16 cellular contexts compared by ENCODE assay signal in the genomic region with DNA sequence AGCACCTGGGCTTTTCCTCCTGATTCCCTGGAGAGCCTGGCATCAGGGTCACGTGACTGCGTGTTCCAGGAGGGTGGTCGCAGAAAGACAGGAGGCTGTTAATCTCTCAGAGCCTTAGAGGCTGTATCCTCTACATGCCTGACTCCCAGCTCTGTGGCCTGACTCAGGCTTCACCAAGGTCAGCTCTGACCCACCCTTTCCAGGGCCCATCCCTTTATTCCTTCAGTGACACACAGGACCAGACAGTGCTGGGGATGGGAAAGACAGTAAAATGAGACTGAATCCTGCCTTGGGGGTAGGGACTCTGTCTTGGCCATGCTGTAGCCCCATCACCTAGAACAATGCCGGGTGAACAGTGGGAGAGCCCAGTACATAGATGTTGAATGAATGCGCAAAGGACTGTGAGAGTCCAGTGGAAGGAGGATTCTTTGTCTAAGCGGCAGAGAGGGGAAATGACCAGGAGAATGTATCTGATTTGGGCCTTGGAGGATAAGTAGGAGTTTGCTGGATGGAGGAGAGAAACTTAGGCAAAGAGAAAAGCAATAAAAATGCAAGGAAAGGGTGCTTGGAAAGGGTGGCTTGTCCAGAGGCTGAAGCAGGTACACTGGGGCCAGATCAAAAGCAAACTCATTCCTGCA. TPM values are rescaled to one million over a fixed set of nuclear protein-coding genes. Genes with fewer than 3 reads are reported as not detected.
DNase-seq lines count a peak whose midpoint lies in the region; ATAC-seq, FAIRE-seq and TF ChIP-seq lines count a peak whose summit lies in the region.
"Had no signal": no experiment of that assay in that cellular context is flagged by ENCODE, and none has a peak within 500 bp of the region (broad histone marks: within the 10 kb centered on the region; RNA-seq: fewer than 3 reads in every experiment).

No MANE protein-coding gene starts in this region.

- POLR2A ChIA-PET in CD4-positive, alpha-beta T cell (lab: Charles Lee) = interaction anchor here (0.8 to 5.6 kb wide), 5 partner anchors 8 to 81 kb away, joined by 4 to 23 read pairs (median 5); a partner anchor contains a TSS
- POLR2A ChIA-PET in GM12878 (lab: Charles Lee) = interaction anchor here (0.5 kb wide), 1 partner anchor 257 kb away, joined by 4 read pairs; no protein-coding TSS in a partner anchor

- H3K27me3 Mint-ChIP-seq in CD4-positive, alpha-beta T cell = no peaks in the 10 kb centered on the region
- H3K27me3 Mint-ChIP-seq in GM23338 (ENCODE audit: insufficient read depth, low read depth, poor library complexity) = peaks cover 5% of the 10 kb centered on the region
- H3K27me3 Mint-ChIP-seq: activated CD8-positive, alpha-beta memory T cell treated with anti-CD3 and anti-CD28 coated beads, Interleukin-2, amount 10 ng/mL, durations not matched to agents 7 days and 5 days had no signal

- no peak for TF ChIP-seq RAD21 in GM12878 (IDR thresholded peaks at IDR 0.05; ENCODE audit: insufficient read depth, low read depth, low read length)

- no peak overlapping the region for H3K23ac ChIP-seq in mesenchymal stem cell (ENCODE audit: low read length in 2 of 2)

- H2AFZ ChIP-seq in GM23338 (no peak overlapping the region), GM12878 (ENCODE audit: control insufficient read depth, low read depth, low read length) (no peak overlapping the region), mesenchymal stem cell (ENCODE audit: low read depth, low read length) (no peak overlapping the region)

- H3K18ac ChIP-seq in mesenchymal stem cell (ENCODE audit: low read depth in 1 of 2, low read length in 2 of 2) = no peak overlapping the region

- SMC1A ChIA-PET in GM12878 (lab: Charles Lee; ENCODE audit: uncharacterized antibody, unreplicated experiment) = no interaction called here

- no peak overlapping the region for H4K8ac ChIP-seq in mesenchymal stem cell (ENCODE audit: low read length)

- CTCF ChIA-PET in CD4-positive, alpha-beta T cell (lab: Charles Lee) = no interaction called here
- CTCF ChIA-PET in GM12878 (lab: Yijun Ruan, JAX) = no interaction called here

- peaks cover 42% of the 10 kb centered on the region; the same call in 1 of the 2 replicates for H3F3A ChIP-seq in GM23338 (replicated peaks; ENCODE audit: low read depth)

- H2BK12ac ChIP-seq in mesenchymal stem cell (ENCODE audit: low read length in 2 of 2) = no peak overlapping the region

- no peak overlapping the region for H2BK120ac ChIP-seq in mesenchymal stem cell (ENCODE audit: low read depth, low read length)

- H2BK15ac ChIP-seq in mesenchymal stem cell (ENCODE audit: low read depth, poor library complexity, severe bottlenecking) = no peak overlapping the region

- RAD21 ChIA-PET in GM12878 (lab: Charles Lee; ENCODE audit: unreplicated experiment) = no interaction called here

- no peak overlapping the region for H3K14ac ChIP-seq in mesenchymal stem cell (ENCODE audit: low read length in 2 of 2)

- no peaks in the 10 kb centered on the region for H3K27me3 ChIP-seq in CD4-positive, alpha-beta T cell (ENCODE audit: control insufficient read depth, insufficient read depth, low read length)
- no peaks in the 10 kb centered on the region for H3K27me3 ChIP-seq in GM23338 (ENCODE audit: insufficient read depth)
- no peaks in the 10 kb centered on the region for H3K27me3 ChIP-seq in GM12878 (replicated peaks in 1 of 2; ENCODE audit: control insufficient read depth in 2 of 2, insufficient read depth in 2 of 2, low read length in 1 of 2)
- H3K27me3 ChIP-seq in mesenchymal stem cell (ENCODE audit: control insufficient read depth in 1 of 2, insufficient read depth in 1 of 2, low read length in 2 of 2) = no peaks in the 10 kb centered on the region
- H3K27me3 ChIP-seq in SJCRH30 = no peaks in the 10 kb centered on the region; the same call in 1 of the 2 replicates

- H3K4me1 ChIP-seq in GM23338 (ENCODE audit: insufficient read depth) (peaks cover 8% of the 10 kb centered on the region), GM12878 (ENCODE audit: control insufficient read depth, insufficient read depth, low read length) (peaks cover 7% of the 10 kb centered on the region), mesenchymal stem cell (ENCODE audit: control insufficient read depth, insufficient read depth, low read depth, low read length) (peaks cover 3% of the 10 kb centered on the region), SJCRH30 (no peaks in the 10 kb centered on the region)
- H3K4me1 ChIP-seq: psoas muscle had no signal

- peaks cover 17% of the 10 kb centered on the region for H3K36me3 Mint-ChIP-seq in CD4-positive, alpha-beta T cell (ENCODE audit: low read depth)
- peaks cover 40% of the 10 kb centered on the region for H3K36me3 Mint-ChIP-seq in GM23338 (ENCODE audit: low read depth)
- H3K36me3 Mint-ChIP-seq: activated CD8-positive, alpha-beta memory T cell treated with anti-CD3 and anti-CD28 coated beads, Interleukin-2, amount 10 ng/mL, durations not matched to agents 7 days and 5 days had no signal

- no peak for DNase-seq in CD4-positive, alpha-beta T cell
- no peak for DNase-seq in GM23338 (ENCODE audit: low spot score)
- no peak for DNase-seq in GM12878 (ENCODE audit: low read depth, low spot score)
- DNase-seq in mesenchymal stem cell = peak; percentile 7
- DNase-seq in SJCRH30 = no peak
- DNase-seq: activated CD8-positive, alpha-beta memory T cell treated with anti-CD3 and anti-CD28 coated beads, Interleukin-2, amount 10 ng/mL, durations not matched to agents 7 days and 5 days; NCI-H510A treated with DMSO at 0.1 percent for 48 hours; psoas muscle; stimulated activated CD4-positive, alpha-beta T cell treated with anti-CD3 and anti-CD28 coated beads, Interleukin-12 subunit alpha, Interleukin-12 subunit beta, amount 100 ng/mL, for 4 hours had no signal

- H4K20me1 ChIP-seq in GM23338 (replicated peaks; ENCODE audit: insufficient read depth) = no peaks in the 10 kb centered on the region; the same call in 1 of the 2 replicates
- no peaks in the 10 kb centered on the region for H4K20me1 ChIP-seq in GM12878 (ENCODE audit: control insufficient read depth, insufficient read depth)

- H3K4me3 ChIP-seq in GM23338 = no peak overlapping the region
- no peak overlapping the region for H3K4me3 ChIP-seq in GM12878
- no peak overlapping the region for H3K4me3 ChIP-seq in mesenchymal stem cell (ENCODE audit: insufficient read depth in 1 of 2, low read depth in 1 of 2, low read length in 2 of 2)
- H3K4me3 ChIP-seq in SJCRH30 = no peak overlapping the region
- H3K4me3 ChIP-seq: psoas muscle had no signal

- H3K9ac ChIP-seq in GM12878 (ENCODE audit: control insufficient read depth, insufficient read depth, low read length) = no peak overlapping the region
- H3K9ac ChIP-seq in mesenchymal stem cell (ENCODE audit: low read length) = peak overlapping the region; percentile 9

- no peaks in the 10 kb centered on the region; the same call in 1 of the 2 replicates for H3K36me3 ChIP-seq in GM23338 (ENCODE audit: insufficient read depth)
- peaks cover 0 to 2% of the 10 kb centered on the region in 2 experiments; a peak in 2 of 4 replicates for H3K36me3 ChIP-seq in GM12878 (ENCODE audit: control insufficient read depth in 2 of 2, insufficient read depth in 2 of 2, low read length in 1 of 2)
- peaks cover 74 to 88% of the 10 kb centered on the region in 2 experiments for H3K36me3 ChIP-seq in mesenchymal stem cell (ENCODE audit: control insufficient read depth in 1 of 2, insufficient read depth in 2 of 2, low read depth in 1 of 2, low read length in 2 of 2)
- no peaks in the 10 kb centered on the region for H3K36me3 ChIP-seq in SJCRH30

- no peaks in the 10 kb centered on the region for H3K9me3 Mint-ChIP-seq in CD4-positive, alpha-beta T cell
- no peaks in the 10 kb centered on the region; the same call in 1 of the 3 replicates for H3K9me3 Mint-ChIP-seq in GM23338

- no peak for FAIRE-seq in GM12878 (lab: Jason Lieb, UNC)
- FAIRE-seq: keratinocyte had no signal

- no peak for ATAC-seq in CD4-positive, alpha-beta T cell (ENCODE audit: poor library complexity)
- ATAC-seq in GM23338 (no peak), GM12878 (no peak), HG02870 (IDR thresholded peaks at IDR 0.05; ENCODE audit: unreplicated experiment) (no peak), HG03280 (IDR thresholded peaks at IDR 0.05; ENCODE audit: unreplicated experiment) (no peak), HG02571 (IDR thresholded peaks at IDR 0.05; ENCODE audit: unreplicated experiment) (no peak)
- ATAC-seq: activated CD8-positive, alpha-beta memory T cell treated with anti-CD3 and anti-CD28 coated beads, Interleukin-2, amount 10 ng/mL, durations not matched to agents 7 days and 5 days; HCT116; psoas muscle had no signal

- intact Hi-C loops in CD4-positive, alpha-beta T cell (cut with DNase I, micrococcal nuclease) = loop anchor here in 1 of 2 experiments (5.0 to 10.0 kb wide), 3 partner anchors 71 to 366 kb away; no protein-coding TSS in a partner anchor
- intact Hi-C loops in GM12878 (cut with micrococcal nuclease; ENCODE audit: unreplicated experiment) = loop anchor here (10.0 kb wide), 2 partner anchors 288 to 368 kb away; no protein-coding TSS in a partner anchor

- H3K9me2 ChIP-seq in GM23338 (ENCODE audit: insufficient read depth) = no peaks in the 10 kb centered on the region

- no peak overlapping the region for H4K91ac ChIP-seq in mesenchymal stem cell (ENCODE audit: low read length)

- TF ChIP-seq EP300 in GM12878 (IDR thresholded peaks at IDR 0.05; ENCODE audit: borderline replicate concordance in 1 of 2, control insufficient read depth in 1 of 2, low read depth in 2 of 2, low read length in 2 of 2) = no peak

- in situ Hi-C loops in GM12878 (cut with MboI) = no loop called here

- peak overlapping the region; percentile 69 for H3K27ac Mint-ChIP-seq in CD4-positive, alpha-beta T cell
- peak overlapping the region; percentile 49 for H3K27ac Mint-ChIP-seq in GM23338
- H3K27ac Mint-ChIP-seq: activated CD8-positive, alpha-beta memory T cell treated with anti-CD3 and anti-CD28 coated beads, Interleukin-2, amount 10 ng/mL, durations not matched to agents 7 days and 5 days had no signal

- H3K4me3 Mint-ChIP-seq in CD4-positive, alpha-beta T cell = no peak overlapping the region
- no peak overlapping the region; the same call in 2 of the 3 replicates for H3K4me3 Mint-ChIP-seq in GM23338
- H3K4me3 Mint-ChIP-seq: activated CD8-positive, alpha-beta memory T cell treated with anti-CD3 and anti-CD28 coated beads, Interleukin-2, amount 10 ng/mL, durations not matched to agents 7 days and 5 days had no signal

- no peaks in the 10 kb centered on the region for H3K79me1 ChIP-seq in mesenchymal stem cell (replicated peaks; ENCODE audit: low read length, poor library complexity, severe bottlenecking)

- H3K4me1 Mint-ChIP-seq in CD4-positive, alpha-beta T cell (ENCODE audit: low read depth) = peaks cover 45% of the 10 kb centered on the region
- H3K4me1 Mint-ChIP-seq in GM23338 = peaks cover 14% of the 10 kb centered on the region

- H3K79me2 ChIP-seq in GM23338 (replicated peaks; ENCODE audit: insufficient read depth) (no peaks in the 10 kb centered on the region), GM12878 (ENCODE audit: control insufficient read depth, insufficient read depth, low read length) (no peaks in the 10 kb centered on the region)

- H3K4ac ChIP-seq in mesenchymal stem cell (ENCODE audit: low read depth in 1 of 2, low read length in 2 of 2) = no peak overlapping the region

- H2AK5ac ChIP-seq in mesenchymal stem cell (ENCODE audit: low read length, severe bottlenecking) = no peak overlapping the region

- 81% methylated on average over 6 of the region's 6 CpGs for WGBS in GM12878 (ENCODE audit: insufficient coverage, insufficient replicate concordance, low lambda C conversion rate, missing lambda C conversion rate)
- WGBS in mesenchymal stem cell = 95% methylated on average over 6 of the region's 6 CpGs

- no TSS peak for BruUV-seq in GM12878 (replicated peaks; lab: Mats Ljungman, UMichigan)

- TF ChIP-seq CTCF in CD4-positive, alpha-beta T cell (IDR thresholded peaks at IDR 0.05) = no peak
- TF ChIP-seq CTCF in GM23338 (conservative IDR thresholded peaks at IDR 0.05; ENCODE audit: low read depth in 2 of 2) (no peak), GM12878 (IDR thresholded peaks at IDR 0.05 in 2 of 3, conservative IDR thresholded peaks at IDR 0.05 in 1 of 3; ENCODE audit: control insufficient read depth in 2 of 3, extremely low read depth in 1 of 3, insufficient read depth in 1 of 3, low read depth in 3 of 3, low read length in 3 of 3) (no peak)

- no peaks in the 10 kb centered on the region for H3K9me3 ChIP-seq in CD4-positive, alpha-beta T cell (ENCODE audit: control insufficient read depth, low read length)
- H3K9me3 ChIP-seq in GM12878 (replicated peaks; ENCODE audit: control insufficient read depth, insufficient read depth, low read length) (no peaks in the 10 kb centered on the region), mesenchymal stem cell (ENCODE audit: control insufficient read depth, low read length) (no peaks in the 10 kb centered on the region), SJCRH30 (replicated peaks) (no peaks in the 10 kb centered on the region)
- H3K9me3 ChIP-seq: psoas muscle had no signal

- no peak for TF ChIP-seq POLR2A in GM12878 (IDR thresholded peaks at IDR 0.05; ENCODE audit: low read depth, low read length)

- H2BK5ac ChIP-seq in mesenchymal stem cell (ENCODE audit: low read depth, low read length, poor library complexity, severe bottlenecking) = no peak overlapping the region

- H3K4me2 ChIP-seq in GM23338 = no peak overlapping the region
- H3K4me2 ChIP-seq in GM12878 (ENCODE audit: control insufficient read depth, insufficient read depth) = no peak overlapping the region
- no peak overlapping the region for H3K4me2 ChIP-seq in mesenchymal stem cell (ENCODE audit: low read length, poor library complexity, severe bottlenecking)

- peak overlapping the region; percentile 11 for H3K27ac ChIP-seq in CD4-positive, alpha-beta T cell (ENCODE audit: low read depth, low read length)
- no peak overlapping the region for H3K27ac ChIP-seq in GM23338 (ENCODE audit: low read depth)
- no peak overlapping the region for H3K27ac ChIP-seq in GM12878 (ENCODE audit: control insufficient read depth, insufficient read depth)
- H3K27ac ChIP-seq in mesenchymal stem cell (ENCODE audit: low read length, poor library complexity, severe bottlenecking) = no peak overlapping the region
- H3K27ac ChIP-seq in SJCRH30 = no peak overlapping the region
- H3K27ac ChIP-seq: psoas muscle had no signal

RNA-seq across cellular contexts. Expression of a gene that starts 33.0 kb away (rescaled TPM):
- total RNA-seq in CD4-positive, alpha-beta T cell = under 1 TPM; 0.34 to 0.47 TPM
- total RNA-seq in GM23338 (2014; rRNA removed; shearing (Covaris generic)) = 46.5 and 47.0 TPM in 2 replicates
- 15.3 and 17.3 TPM in 2 replicates for polyA plus RNA-seq in GM23338 (2016; fragmentation: Nextera tagmentation; extraction: Ambion mirVana)
- 1.2 and 3.3 TPM in 2 replicates for total RNA-seq in GM12878 (2013; cell fraction: nucleolus; rRNA removed)
- 0.73 and 1.0 TPM in 2 replicates for total RNA-seq in GM12878 (2014; rRNA removed)
- 1.0 TPM in 2 replicates for total RNA-seq in GM12878 (2014; rRNA removed; fragmentation: Illumina TruSeq; extraction: Trizol)
- total RNA-seq in GM12878 (2021) = 2.6 and 2.9 TPM in 2 replicates
- 1.4 TPM for polyA plus RNA-seq in GM12878 (2011; ENCODE audit: low read depth)
- polyA plus RNA-seq in GM12878 (2011; rRNA removed) = 0.29 and 0.69 TPM in 2 replicates
- 0.22 and 0.78 TPM in 2 replicates for polyA plus RNA-seq in GM12878 (2011; cell fraction: cytosol; rRNA removed)
- polyA plus RNA-seq in GM12878 (2011; cell fraction: nucleus; rRNA removed) = 1.1 and 1.2 TPM in 2 replicates
- polyA plus RNA-seq in GM12878 (2012) = 1.5 and 2.8 TPM in 2 replicates
- 1.4 and 1.6 TPM in 2 replicates for polyA plus RNA-seq in GM12878 (2014; fragmentation: Illumina TruSeq; extraction: Trizol)
- not detected for polyA plus RNA-seq in GM12878 (2014; fragmentation: Nextera tagmentation; extraction: Ambion mirVana)
- 0.33 and 1.6 TPM in 2 replicates for polyA plus RNA-seq in GM12878 (2014; rRNA removed)
- polyA plus RNA-seq in GM12878 (2016; fragmentation: Nextera tagmentation; extraction: Ambion mirVana) = under 1 TPM; 0.64 to 0.83 TPM
- 0.62 TPM in 1 of 2 replicates, not detected in the other for polyA minus RNA-seq in GM12878 (2011; rRNA and poly(A)+ RNA removed)
- polyA minus RNA-seq in GM12878 (2011; cell fraction: cytosol; rRNA and poly(A)+ RNA removed) = not detected in 2 replicates
- polyA minus RNA-seq in GM12878 (2011; cell fraction: nucleus; rRNA and poly(A)+ RNA removed) = 0.86 and 0.97 TPM in 2 replicates
- polyA plus RNA-seq in mesenchymal stem cell (2013, experiment 1 of 2) = 58.9 TPM
- polyA plus RNA-seq in mesenchymal stem cell (2013, experiment 2 of 2) = 59.0 TPM
- 6.3 and 7.2 TPM in 2 replicates for total RNA-seq in SJCRH30 (2014; rRNA removed; shearing (Covaris generic))

RNA-seq across cellular contexts. Expression of a gene that starts 39.3 kb away (rescaled TPM):
- total RNA-seq in CD4-positive, alpha-beta T cell = 100 to 1,000 TPM; 199 to 204 TPM
- total RNA-seq in GM23338 (2014; rRNA removed; shearing (Covaris generic)) = 61.8 and 76.9 TPM in 2 replicates
- polyA plus RNA-seq in GM23338 (2016; fragmentation: Nextera tagmentation; extraction: Ambion mirVana) (24.3 and 31.7 TPM in 2 replicates), GM12878 (2011; rRNA removed) (21.0 and 33.5 TPM in 2 replicates), GM12878 (2014; fragmentation: Illumina TruSeq; extraction: Trizol) (19.6 and 20.1 TPM in 2 replicates), GM12878 (2014; fragmentation: Nextera tagmentation; extraction: Ambion mirVana) (1 to 10 TPM; 1.3 to 1.8 TPM), GM12878 (2014; rRNA removed) (17.2 and 20.2 TPM in 2 replicates), GM12878 (2016; fragmentation: Nextera tagmentation; extraction: Ambion mirVana) (10 to 100 TPM; 14.4 to 15.9 TPM)
- total RNA-seq in GM12878 (2013; cell fraction: nucleolus; rRNA removed) = 302 and 309 TPM in 2 replicates
- total RNA-seq in GM12878 (2014; rRNA removed) (12.0 TPM in 2 replicates), GM12878 (2014; rRNA removed; fragmentation: Illumina TruSeq; extraction: Trizol) (8.7 and 10.4 TPM in 2 replicates), GM12878 (2021) (27.6 and 31.8 TPM in 2 replicates)
- polyA plus RNA-seq in GM12878 (2011; ENCODE audit: low read depth) = 9.4 TPM
- polyA plus RNA-seq in GM12878 (2011; cell fraction: cytosol; rRNA removed) = 18.1 and 18.5 TPM in 2 replicates
- polyA plus RNA-seq in GM12878 (2011; cell fraction: nucleus; rRNA removed) = 203 and 271 TPM in 2 replicates
- polyA plus RNA-seq in GM12878 (2012) = 18.2 and 27.5 TPM in 2 replicates
- 37.9 and 46.4 TPM in 2 replicates for polyA minus RNA-seq in GM12878 (2011; rRNA and poly(A)+ RNA removed)
- 7.7 and 11.4 TPM in 2 replicates for polyA minus RNA-seq in GM12878 (2011; cell fraction: cytosol; rRNA and poly(A)+ RNA removed)
- 61.2 and 88.9 TPM in 2 replicates for polyA minus RNA-seq in GM12878 (2011; cell fraction: nucleus; rRNA and poly(A)+ RNA removed)
- polyA plus RNA-seq in mesenchymal stem cell (2013, experiment 1 of 2) = 27.0 TPM
- polyA plus RNA-seq in mesenchymal stem cell (2013, experiment 2 of 2) = 24.8 TPM
- total RNA-seq in SJCRH30 (2014; rRNA removed; shearing (Covaris generic)) = 13.5 and 20.4 TPM in 2 replicates

RNA-seq across cellular contexts. Expression of a gene that starts 46.0 kb away (rescaled TPM):
- total RNA-seq in CD4-positive, alpha-beta T cell = not detected
- 65.4 and 67.1 TPM in 2 replicates for total RNA-seq in GM23338 (2014; rRNA removed; shearing (Covaris generic))
- polyA plus RNA-seq in GM23338 (2016; fragmentation: Nextera tagmentation; extraction: Ambion mirVana) = 25.7 and 27.5 TPM in 2 replicates
- total RNA-seq in GM12878 (2013; cell fraction: nucleolus; rRNA removed) = not detected in 2 replicates
- 0.06 TPM in 1 of 2 replicates, not detected in the other for total RNA-seq in GM12878 (2014; rRNA removed)
- not detected in 2 replicates for total RNA-seq in GM12878 (2014; rRNA removed; fragmentation: Illumina TruSeq; extraction: Trizol)
- 0.27 TPM in 1 of 2 replicates, not detected in the other for total RNA-seq in GM12878 (2021)
- polyA plus RNA-seq in GM12878 (2011; ENCODE audit: low read depth) = not detected
- polyA plus RNA-seq in GM12878 (2011; rRNA removed) = not detected in 2 replicates
- 0.04 TPM in 1 of 2 replicates, not detected in the other for polyA plus RNA-seq in GM12878 (2011; cell fraction: cytosol; rRNA removed)
- polyA plus RNA-seq in GM12878 (2011; cell fraction: nucleus; rRNA removed) = 0.06 TPM in 1 of 2 replicates, not detected in the other
- polyA plus RNA-seq in GM12878 (2012) = 0.08 TPM in 1 of 2 replicates, not detected in the other
- not detected in 2 replicates for polyA plus RNA-seq in GM12878 (2014; fragmentation: Illumina TruSeq; extraction: Trizol)
- polyA plus RNA-seq in GM12878 (2014; fragmentation: Nextera tagmentation; extraction: Ambion mirVana) = not detected
- 0.06 TPM in 1 of 2 replicates, not detected in the other for polyA plus RNA-seq in GM12878 (2014; rRNA removed)
- polyA plus RNA-seq in GM12878 (2016; fragmentation: Nextera tagmentation; extraction: Ambion mirVana) = not detected
- polyA minus RNA-seq in GM12878 (2011; rRNA and poly(A)+ RNA removed) = not detected in 2 replicates
- polyA minus RNA-seq in GM12878 (2011; cell fraction: cytosol; rRNA and poly(A)+ RNA removed) = not detected in 2 replicates
- not detected in 2 replicates for polyA minus RNA-seq in GM12878 (2011; cell fraction: nucleus; rRNA and poly(A)+ RNA removed)
- polyA plus RNA-seq in mesenchymal stem cell (2013, experiment 1 of 2) = 0.07 TPM
- polyA plus RNA-seq in mesenchymal stem cell (2013, experiment 2 of 2) = 0.15 TPM
- total RNA-seq in SJCRH30 (2014; rRNA removed; shearing (Covaris generic)) = 16.7 and 19.4 TPM in 2 replicates
- total RNA-seq: activated CD8-positive, alpha-beta memory T cell treated with anti-CD3 and anti-CD28 coated beads, Interleukin-2, amount 10 ng/mL, durations not matched to agents 7 days and 5 days; Daoy; LHCN-M2 had no signal
- polyA plus RNA-seq: keratinocyte had no signal

Comparison
In these comparisons a context has a peak if more than half of its experiments do, and no peak if none do; other contexts are left out.
1. RNA of a gene that starts 46.0 kb away (total RNA-seq): 65.4 to 67.1 TPM in GM23338 and 16.7 to 19.4 TPM in SJCRH30; 0.06 to 0.27 TPM in GM12878 and not detected in CD4-positive, alpha-beta T cell; every median in the first group is over 10 times any median in the second.